ENCODE assay signal across 1 cellular context in the genomic region with DNA sequence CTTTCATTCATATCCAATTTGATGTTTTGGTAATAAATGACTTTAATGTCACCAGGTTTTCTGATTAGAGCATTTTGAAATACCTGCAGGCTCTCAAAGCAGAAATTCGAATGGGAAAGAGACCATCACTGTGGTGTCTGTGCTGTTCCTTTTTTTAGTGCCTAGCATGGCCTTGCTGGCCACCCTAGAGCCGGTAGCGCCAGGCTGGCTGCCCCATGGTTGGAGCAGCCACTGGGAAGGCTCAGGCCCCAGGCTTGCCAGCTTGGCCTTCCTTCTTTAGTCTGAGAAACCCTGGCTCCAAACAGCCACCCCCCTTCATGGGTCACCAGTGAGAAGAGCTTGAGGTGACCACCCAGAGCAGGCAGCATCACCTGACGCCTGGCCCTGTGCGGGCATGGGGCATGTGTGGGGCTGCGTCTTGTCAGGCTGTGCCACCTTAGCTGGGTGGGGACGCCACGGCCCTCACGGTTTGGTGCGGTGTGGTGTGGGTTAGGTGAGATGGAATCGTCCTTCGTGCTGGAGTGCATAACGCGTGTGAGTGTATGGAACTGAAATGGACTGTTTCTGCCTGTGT.
TF ChIP-seq lines count a peak whose summit lies in the region.

No MANE protein-coding gene starts in this region.

TF ChIP-seq in WTC11, 78 proteins besides CTCF, POLR2A, EP300 and RAD21 (continued from another document):
- no peak for TF ChIP-seq MLX (CRISPR knock-in tag; IDR thresholded peaks at IDR 0.05)
- no peak for TF ChIP-seq AR (CRISPR knock-in tag; IDR thresholded peaks at IDR 0.05)
- TF ChIP-seq, protein P1, sequence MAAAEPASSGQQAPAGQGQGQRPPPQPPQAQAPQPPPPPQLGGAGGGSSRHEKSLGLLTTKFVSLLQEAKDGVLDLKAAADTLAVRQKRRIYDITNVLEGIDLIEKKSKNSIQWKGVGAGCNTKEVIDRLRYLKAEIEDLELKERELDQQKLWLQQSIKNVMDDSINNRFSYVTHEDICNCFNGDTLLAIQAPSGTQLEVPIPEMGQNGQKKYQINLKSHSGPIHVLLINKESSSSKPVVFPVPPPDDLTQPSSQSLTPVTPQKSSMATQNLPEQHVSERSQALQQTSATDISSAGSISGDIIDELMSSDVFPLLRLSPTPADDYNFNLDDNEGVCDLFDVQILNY (CRISPR knock-in tag; IDR thresholded peaks at IDR 0.05): no peak
- no peak for TF ChIP-seq ZNF532 (CRISPR knock-in tag; IDR thresholded peaks at IDR 0.05; ENCODE audit: borderline replicate concordance)
- no peak for TF ChIP-seq SP1 (CRISPR knock-in tag; conservative IDR thresholded peaks at IDR 0.05)
- TF ChIP-seq, protein P2, sequence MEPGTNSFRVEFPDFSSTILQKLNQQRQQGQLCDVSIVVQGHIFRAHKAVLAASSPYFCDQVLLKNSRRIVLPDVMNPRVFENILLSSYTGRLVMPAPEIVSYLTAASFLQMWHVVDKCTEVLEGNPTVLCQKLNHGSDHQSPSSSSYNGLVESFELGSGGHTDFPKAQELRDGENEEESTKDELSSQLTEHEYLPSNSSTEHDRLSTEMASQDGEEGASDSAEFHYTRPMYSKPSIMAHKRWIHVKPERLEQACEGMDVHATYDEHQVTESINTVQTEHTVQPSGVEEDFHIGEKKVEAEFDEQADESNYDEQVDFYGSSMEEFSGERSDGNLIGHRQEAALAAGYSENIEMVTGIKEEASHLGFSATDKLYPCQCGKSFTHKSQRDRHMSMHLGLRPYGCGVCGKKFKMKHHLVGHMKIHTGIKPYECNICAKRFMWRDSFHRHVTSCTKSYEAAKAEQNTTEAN (CRISPR knock-in tag; IDR thresholded peaks at IDR 0.05): no peak
- no peak for TF ChIP-seq ATF2 (CRISPR knock-in tag; IDR thresholded peaks at IDR 0.05; ENCODE audit: borderline replicate concordance, low read depth)
- no peak for TF ChIP-seq OVOL2 (CRISPR knock-in tag; IDR thresholded peaks at IDR 0.05; ENCODE audit: borderline replicate concordance)
- TF ChIP-seq JAZF1 (CRISPR knock-in tag; IDR thresholded peaks at IDR 0.05): no peak
- no peak for TF ChIP-seq TCF7 (CRISPR knock-in tag; IDR thresholded peaks at IDR 0.05; ENCODE audit: low read depth)
- TF ChIP-seq IRF2 (CRISPR knock-in tag; IDR thresholded peaks at IDR 0.05; ENCODE audit: borderline replicate concordance, low read depth): no peak
- no peak for TF ChIP-seq ATF1 (CRISPR knock-in tag; IDR thresholded peaks at IDR 0.05)
- no peak for TF ChIP-seq RORB (CRISPR knock-in tag; IDR thresholded peaks at IDR 0.05)
- no peak for TF ChIP-seq ZNF671 (CRISPR knock-in tag; IDR thresholded peaks at IDR 0.05)
- TF ChIP-seq, protein P3, sequence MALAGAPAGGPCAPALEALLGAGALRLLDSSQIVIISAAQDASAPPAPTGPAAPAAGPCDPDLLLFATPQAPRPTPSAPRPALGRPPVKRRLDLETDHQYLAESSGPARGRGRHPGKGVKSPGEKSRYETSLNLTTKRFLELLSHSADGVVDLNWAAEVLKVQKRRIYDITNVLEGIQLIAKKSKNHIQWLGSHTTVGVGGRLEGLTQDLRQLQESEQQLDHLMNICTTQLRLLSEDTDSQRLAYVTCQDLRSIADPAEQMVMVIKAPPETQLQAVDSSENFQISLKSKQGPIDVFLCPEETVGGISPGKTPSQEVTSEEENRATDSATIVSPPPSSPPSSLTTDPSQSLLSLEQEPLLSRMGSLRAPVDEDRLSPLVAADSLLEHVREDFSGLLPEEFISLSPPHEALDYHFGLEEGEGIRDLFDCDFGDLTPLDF (CRISPR knock-in tag; IDR thresholded peaks at IDR 0.05): no peak
